Comparison of ENCODE assay signal across 1 cellular context in the genomic region with DNA sequence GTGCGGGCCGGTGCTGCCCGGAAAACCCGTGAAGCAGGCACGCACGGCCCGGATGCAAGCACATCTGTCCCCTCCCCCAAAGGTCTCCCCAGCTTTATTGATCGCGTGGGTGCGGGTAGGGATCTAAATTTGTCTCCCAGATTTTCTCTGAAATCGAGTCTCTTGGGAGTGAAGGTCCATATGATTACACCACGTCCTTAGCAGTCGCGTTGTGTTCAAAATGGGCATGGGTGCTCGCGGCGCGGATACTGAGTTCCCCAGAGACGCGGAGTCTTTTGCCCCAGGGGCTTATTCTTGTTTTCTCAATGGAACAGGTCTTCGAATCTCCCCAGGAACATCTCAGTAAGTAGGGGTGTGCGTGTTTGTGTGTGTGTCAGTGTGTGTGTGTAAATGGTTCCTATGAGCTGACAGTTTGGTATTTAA.
TF ChIP-seq lines count a peak whose summit lies in the region.

No MANE protein-coding gene starts in this region.

TF ChIP-seq in endothelial cell of umbilical vein, 7 proteins besides CTCF, POLR2A, EP300 and RAD21:
- no peak for TF ChIP-seq EZH2 (IDR thresholded peaks at IDR 0.05; ENCODE audit: borderline replicate concordance, low read depth, low read length, severe bottlenecking)
- TF ChIP-seq MYC (IDR thresholded peaks at IDR 0.05; ENCODE audit: low read depth, low read length), result no peak
- no peak for TF ChIP-seq JUN (IDR thresholded peaks at IDR 0.05; ENCODE audit: borderline replicate concordance, insufficient read depth, insufficient read length, low read depth)
- no peak for TF ChIP-seq GATA2 (IDR thresholded peaks at IDR 0.05; ENCODE audit: insufficient read depth, insufficient read length, low read depth, low read length)
- no peak for TF ChIP-seq MAX (IDR thresholded peaks at IDR 0.05; ENCODE audit: insufficient read depth, insufficient read length)
- no peak for TF ChIP-seq FOS (IDR thresholded peaks at IDR 0.05; ENCODE audit: borderline replicate concordance, insufficient read depth, low read length)
